In the genomic region with DNA sequence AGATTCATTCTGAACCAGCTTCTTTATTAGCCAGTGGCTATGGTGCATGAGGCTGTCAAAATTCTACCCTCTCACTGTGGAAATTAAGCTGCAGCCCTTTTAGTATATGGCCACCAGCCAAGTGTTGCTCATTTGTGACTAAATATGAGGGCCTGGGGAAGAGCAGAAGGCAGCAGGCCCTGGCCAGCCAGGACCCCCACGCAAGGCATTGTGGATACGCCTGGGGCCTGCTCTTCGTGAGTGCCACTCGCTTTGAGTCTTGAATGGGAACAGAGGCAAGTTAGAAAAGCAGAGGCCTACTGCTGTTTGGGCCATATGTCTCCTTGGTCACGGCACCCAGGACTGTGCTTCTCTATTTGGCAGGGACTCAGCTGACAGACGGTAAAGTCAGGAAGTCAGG, we compare ENCODE assay signal across 11 cellular contexts. TPM values are rescaled to one million over a fixed set of nuclear protein-coding genes. Genes with fewer than 3 reads are reported as not detected.
DNase-seq lines count a peak whose midpoint lies in the region; ATAC-seq and TF ChIP-seq lines count a peak whose summit lies in the region.
"Had no signal": no experiment of that assay in that cellular context is flagged by ENCODE, and none has a peak within 500 bp of the region (broad histone marks: within the 10 kb centered on the region; RNA-seq: fewer than 3 reads in every experiment).

No MANE protein-coding gene starts in this region.

- H3K27me3 ChIP-seq in HL-60 (ENCODE audit: insufficient read depth, poor library complexity, severe bottlenecking) = no peaks in the 10 kb centered on the region

- peaks cover 39% of the 10 kb centered on the region for H3K4me1 Mint-ChIP-seq in T-helper 17 cell
- H3K4me1 Mint-ChIP-seq in activated T-cell treated with anti-CD3 and anti-CD28 coated beads, Interleukin-2, amount 50 U/mL, for 4 hours (ENCODE audit: low read depth) = peaks cover 50% of the 10 kb centered on the region

- no peaks in the 10 kb centered on the region for H3K36me3 Mint-ChIP-seq in T-helper 17 cell (ENCODE audit: low read depth)
- H3K36me3 Mint-ChIP-seq in activated T-cell treated with anti-CD3 and anti-CD28 coated beads, Interleukin-2, amount 50 U/mL, for 4 hours (ENCODE audit: insufficient read depth) = no peaks in the 10 kb centered on the region
- H3K36me3 Mint-ChIP-seq: activated naive CD8-positive, alpha-beta T cell treated with anti-CD3 and anti-CD28 coated beads, Interleukin-2, amount 10 ng/mL, durations not matched to agents 7 days and 5 days had no signal

- H3K27ac ChIP-seq in HL-60 (replicated peaks) (peak overlapping the region; percentile 79), skin epidermis (peak overlapping the region in 19 of 21 experiments; percentile 8 to 84 (median 60))
- H3K27ac ChIP-seq: RWPE1 had no signal

- peak in 1 of 2 experiments; percentile 45 for DNase-seq in HL-60 (ENCODE audit: low read depth in 1 of 2, low spot score in 1 of 2)
- DNase-seq in T-helper 17 cell = no peak
- DNase-seq in left ventricle myocardium superior = no peak
- no peak for DNase-seq in activated CD4-positive, alpha-beta T cell treated with anti-CD3 and anti-CD28 coated beads, Interleukin-2, amount 50 U/mL, for 1 hour
- DNase-seq in activated CD4-positive, alpha-beta T cell treated with anti-CD3 and anti-CD28 coated beads for 4 hours = no peak
- no peak for DNase-seq in activated T-cell treated with anti-CD3 and anti-CD28 coated beads, Interleukin-2, amount 50 U/mL, for 4 hours
- DNase-seq: activated naive CD8-positive, alpha-beta T cell treated with anti-CD3 and anti-CD28 coated beads, Interleukin-2, amount 10 ng/mL, durations not matched to agents 7 days and 5 days; NCI-H187 had no signal

- no peaks in the 10 kb centered on the region for H3K27me3 Mint-ChIP-seq in T-helper 17 cell
- H3K27me3 Mint-ChIP-seq in activated T-cell treated with anti-CD3 and anti-CD28 coated beads, Interleukin-2, amount 50 U/mL, for 4 hours (ENCODE audit: low read depth) = no peaks in the 10 kb centered on the region

- peak overlapping the region; percentile 58 for H3K4me3 Mint-ChIP-seq in T-helper 17 cell
- no peak overlapping the region for H3K4me3 Mint-ChIP-seq in activated T-cell treated with anti-CD3 and anti-CD28 coated beads, Interleukin-2, amount 50 U/mL, for 4 hours

- intact Hi-C loops in left ventricle myocardium superior (cut with micrococcal nuclease) = loop anchor here (10.0 kb wide), 1 partner anchor 96 kb away; no protein-coding TSS in a partner anchor

- no peak for TF ChIP-seq CTCF in HL-60 (IDR thresholded peaks at IDR 0.05; ENCODE audit: insufficient read depth, low read length)

- no peak for ATAC-seq in T-helper 17 cell
- ATAC-seq in left ventricle myocardium superior = peak; percentile 42
- ATAC-seq in HG03520 (IDR thresholded peaks at IDR 0.05; ENCODE audit: unreplicated experiment) = no peak
- no peak for ATAC-seq in activated T-cell treated with anti-CD3 and anti-CD28 coated beads, Interleukin-2, amount 50 U/mL, for 4 hours

- no peaks in the 10 kb centered on the region for H3K9me3 Mint-ChIP-seq in activated T-cell treated with anti-CD3 and anti-CD28 coated beads, Interleukin-2, amount 50 U/mL, for 4 hours
- H3K9me3 Mint-ChIP-seq: activated naive CD8-positive, alpha-beta T cell treated with anti-CD3 and anti-CD28 coated beads, Interleukin-2, amount 10 ng/mL, durations not matched to agents 7 days and 5 days had no signal

- peak overlapping the region; percentile 93 for H3K27ac Mint-ChIP-seq in T-helper 17 cell
- H3K27ac Mint-ChIP-seq: activated naive CD8-positive, alpha-beta T cell treated with anti-CD3 and anti-CD28 coated beads, Interleukin-2, amount 10 ng/mL, durations not matched to agents 7 days and 5 days had no signal

- H3K9me3 ChIP-seq in T-helper 17 cell (ENCODE audit: control insufficient read depth, low read length, poor library complexity, severe bottlenecking) = no peaks in the 10 kb centered on the region

- no peak overlapping the region for H3K4me3 ChIP-seq in HL-60 (replicated peaks; ENCODE audit: insufficient read depth, low read length)
- no peak overlapping the region for H3K4me3 ChIP-seq in skin epidermis

RNA-seq across cellular contexts. Expression of a gene that starts 10.9 kb away (rescaled TPM):
- total RNA-seq in T-helper 17 cell (1 to 10 TPM; 2.6 to 2.7 TPM), left ventricle myocardium superior (2.5 TPM)
- total RNA-seq in activated T-cell treated with anti-CD3 and anti-CD28 coated beads, Interleukin-2, amount 50 U/mL, for 4 hours = under 1 TPM; 0.25 to 0.63 (median 0.45) TPM
